ENCODE assay signal across 16 cellular contexts in the genomic region with DNA sequence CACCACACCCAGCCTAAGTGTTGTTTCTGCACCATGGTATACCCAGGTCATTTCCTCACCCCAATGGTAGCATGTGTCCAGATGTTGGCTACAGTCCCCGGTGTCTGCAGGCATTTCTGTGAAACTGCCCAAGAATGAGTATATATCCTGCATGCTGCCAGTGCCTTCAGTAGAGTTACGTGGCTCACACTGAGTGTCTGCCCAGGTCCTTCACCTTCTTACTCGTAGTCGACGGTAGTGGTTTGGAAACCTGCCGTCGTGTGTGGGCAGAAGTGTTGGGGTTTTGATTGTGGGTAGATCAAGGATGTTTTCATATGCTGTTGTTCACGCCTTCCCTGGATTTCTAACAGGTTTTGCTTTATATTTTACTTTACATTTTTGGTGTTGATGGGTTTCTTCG. TPM values are rescaled to one million over a fixed set of nuclear protein-coding genes. Genes with fewer than 3 reads are reported as not detected.
DNase-seq lines count a peak whose midpoint lies in the region; ATAC-seq and TF ChIP-seq lines count a peak whose summit lies in the region.
"Had no signal": no experiment of that assay in that cellular context is flagged by ENCODE, and none has a peak within 500 bp of the region (broad histone marks: within the 10 kb centered on the region; RNA-seq: fewer than 3 reads in every experiment).

No MANE protein-coding gene starts in this region.

- ATAC-seq in natural killer cell = peak in 2 of 3 donors; percentile 25 to 41
- ATAC-seq: left colon, mucosa of descending colon, T-cell, WTC11 had no signal

- TF ChIP-seq CTCF in natural killer cell (IDR thresholded peaks at IDR 0.05) = no peak

- H3K36me3 Mint-ChIP-seq in activated naive CD4-positive, alpha-beta T cell treated with anti-CD3 and anti-CD28 coated beads for 36 hours (ENCODE audit: low read depth) = peaks cover 28% of the 10 kb centered on the region
- peaks cover 3% of the 10 kb centered on the region for H3K36me3 Mint-ChIP-seq in natural killer cell

- no peak overlapping the region for H3K4me3 Mint-ChIP-seq in activated naive CD4-positive, alpha-beta T cell treated with anti-CD3 and anti-CD28 coated beads for 36 hours
- no peak overlapping the region for H3K4me3 Mint-ChIP-seq in natural killer cell
- H3K4me3 Mint-ChIP-seq: T-cell, WTC11 had no signal

- intact Hi-C loops in activated naive CD4-positive, alpha-beta T cell treated with anti-CD3 and anti-CD28 coated beads for 36 hours (cut with micrococcal nuclease) = no loop called here
- intact Hi-C loops in natural killer cell (cut with micrococcal nuclease) = no loop called here
- intact Hi-C loops in posterior cingulate gyrus (cut with DNase I) = no loop called here

- CTCF ChIA-PET in activated naive CD4-positive, alpha-beta T cell treated with anti-CD3 and anti-CD28 coated beads for 36 hours (lab: Charles Lee) = interaction anchor here (1.1 kb wide), 1 partner anchor 20 kb away, joined by 4 read pairs; no protein-coding TSS in a partner anchor

- H3K9me3 Mint-ChIP-seq in activated naive CD4-positive, alpha-beta T cell treated with anti-CD3 and anti-CD28 coated beads for 36 hours = no peaks in the 10 kb centered on the region
- no peaks in the 10 kb centered on the region for H3K9me3 Mint-ChIP-seq in natural killer cell
- H3K9me3 Mint-ChIP-seq: T-cell, WTC11 had no signal

- H3K4me1 Mint-ChIP-seq in activated naive CD4-positive, alpha-beta T cell treated with anti-CD3 and anti-CD28 coated beads for 36 hours (ENCODE audit: low read depth) = peaks cover 6% of the 10 kb centered on the region
- peaks cover 12 to 15% of the 10 kb centered on the region in 2 donors for H3K4me1 Mint-ChIP-seq in natural killer cell
- H3K4me1 Mint-ChIP-seq: WTC11 had no signal

- H3K27me3 Mint-ChIP-seq in activated naive CD4-positive, alpha-beta T cell treated with anti-CD3 and anti-CD28 coated beads for 36 hours (ENCODE audit: low read depth) = no peaks in the 10 kb centered on the region
- H3K27me3 Mint-ChIP-seq in natural killer cell (ENCODE audit: low read depth in 2 of 2) = no peaks in the 10 kb centered on the region
- H3K27me3 Mint-ChIP-seq: T-cell had no signal

- no peak overlapping the region for H3K27ac Mint-ChIP-seq in activated naive CD4-positive, alpha-beta T cell treated with anti-CD3 and anti-CD28 coated beads for 36 hours
- peak overlapping the region; percentile 30 to 31 for H3K27ac Mint-ChIP-seq in natural killer cell
- H3K27ac Mint-ChIP-seq: WTC11 had no signal

- DNase-seq in activated CD8-positive, alpha-beta memory T cell treated with anti-CD3 and anti-CD28 coated beads, Interleukin-2, amount 50 U/mL, for 48 hours = peak; percentile 68
- DNase-seq in activated CD8-positive, alpha-beta memory T cell treated with anti-CD3 and anti-CD28 coated beads for 24 hours = no peak
- DNase-seq in activated naive CD4-positive, alpha-beta T cell treated with anti-CD3 and anti-CD28 coated beads for 36 hours = peak; percentile 39
- DNase-seq in natural killer cell (no peak), AG20443 (ENCODE audit: low spot score) (no peak), NCI-H2081 treated with DMSO at 0.1 percent for 48 hours (lab: John Stamatoyannopoulos, UW) (no peak), posterior cingulate gyrus (no peak)
- DNase-seq in stimulated activated CD8-positive, alpha-beta memory T cell treated with anti-CD3 and anti-CD28 coated beads, Interleukin-7, amount 100 ng/mL, for 4 hours (ENCODE audit: low read depth in 2 of 2) = peak; percentile 6 to 9
- DNase-seq: DMS53, left colon, MM.1S, mucosa of descending colon, NCI-H187 treated with DMSO at 0.1 percent for 48 hours, sigmoid colon, T-cell had no signal

RNA-seq across cellular contexts. Expression of a gene that starts 16.8 kb away (rescaled TPM):
- total RNA-seq in activated naive CD4-positive, alpha-beta T cell treated with anti-CD3 and anti-CD28 coated beads for 36 hours = 100 to 1,000 TPM; 108 to 109 TPM
- total RNA-seq in natural killer cell = 100 to 1,000 TPM; 509 to 682 (median 567) TPM

RNA-seq across cellular contexts. Expression of a gene that starts 28.5 kb away (rescaled TPM):
- total RNA-seq in activated naive CD4-positive, alpha-beta T cell treated with anti-CD3 and anti-CD28 coated beads for 36 hours = under 1 TPM; 0.45 to 0.49 TPM
- total RNA-seq in natural killer cell = 10 to 100 TPM; 12.3 to 22.2 (median 13.7) TPM

RNA-seq across cellular contexts. Expression of a gene that starts 32.9 kb away (rescaled TPM):
- total RNA-seq in activated naive CD4-positive, alpha-beta T cell treated with anti-CD3 and anti-CD28 coated beads for 36 hours = under 1 TPM; 0.20 to 0.38 TPM
- 1 to 10 TPM; 1.1 to 1.3 (median 1.2) TPM for total RNA-seq in natural killer cell

RNA-seq across cellular contexts. Expression of a gene that starts 58.4 kb away (rescaled TPM):
- 10 to 100 TPM; 19.7 to 20.1 TPM for total RNA-seq in activated naive CD4-positive, alpha-beta T cell treated with anti-CD3 and anti-CD28 coated beads for 36 hours
- 10 to 100 TPM; 43.0 to 60.3 (median 50.1) TPM for total RNA-seq in natural killer cell

Comparison
In these comparisons a context has a peak if more than half of its experiments do, and no peak if none do; other contexts are left out.
1. DNase-seq: peak in activated CD8-positive, alpha-beta memory T cell treated with anti-CD3 and anti-CD28 coated beads, Interleukin-2, amount 50 U/mL, for 48 hours (single experiment), activated naive CD4-positive, alpha-beta T cell treated with anti-CD3 and anti-CD28 coated beads for 36 hours (single experiment) and stimulated activated CD8-positive, alpha-beta memory T cell treated with anti-CD3 and anti-CD28 coated beads, Interleukin-7, amount 100 ng/mL, for 4 hours (2 of 2); none in activated CD8-positive, alpha-beta memory T cell treated with anti-CD3 and anti-CD28 coated beads for 24 hours (single experiment), natural killer cell (single experiment), AG20443 (single experiment), NCI-H2081 treated with DMSO at 0.1 percent for 48 hours (single experiment) and posterior cingulate gyrus (0 of 10).
2. RNA of a gene that starts 16.8 kb away (total RNA-seq): 509 to 682 TPM in natural killer cell; 108 to 109 TPM in activated naive CD4-positive, alpha-beta T cell treated with anti-CD3 and anti-CD28 coated beads for 36 hours; every median in the first group is over 4 times any median in the second.
3. RNA of a gene that starts 28.5 kb away (total RNA-seq): 12.3 to 22.2 TPM in natural killer cell; 0.45 to 0.49 TPM in activated naive CD4-positive, alpha-beta T cell treated with anti-CD3 and anti-CD28 coated beads for 36 hours; every median in the first group is over 4 times any median in the second.